ENCODE assay signal across 27 cellular contexts in genomic region chr3:77072232-77072631, GRCh38. TPM values are rescaled to one million over a fixed set of nuclear protein-coding genes. Genes with fewer than 3 reads are reported as not detected.
DNase-seq lines count a peak whose midpoint lies in the region; ATAC-seq, FAIRE-seq and TF ChIP-seq lines count a peak whose summit lies in the region.
"Had no signal": no experiment of that assay in that cellular context is flagged by ENCODE, and none has a peak within 500 bp of the region (broad histone marks: within the 10 kb centered on the region; RNA-seq: fewer than 3 reads in every experiment).

No MANE protein-coding gene starts in this region.

- no peak overlapping the region for H4K91ac ChIP-seq in H9 (ENCODE audit: insufficient read length, low read depth, low read length)

- H3K27ac ChIP-seq in H9 (ENCODE audit: insufficient read length, low read depth, low read length) = no peak overlapping the region
- H3K27ac ChIP-seq in K562 (ENCODE audit: extremely low read depth, low read depth, low read length) = no peak overlapping the region
- H3K27ac ChIP-seq in A673 (ENCODE audit: low read depth, low read length, poor library complexity, severe bottlenecking) = no peak overlapping the region
- H3K27ac ChIP-seq: 22Rv1; BLaER1 treated with 17β-estradiol and CSF1 and Interleukin-3, amounts not matched to agents 10 nM and 100 nM had no signal

- in situ Hi-C loops in K562 (cut with MboI) = no loop called here

- no peak overlapping the region for H3K4ac ChIP-seq in H9 (ENCODE audit: low read depth, low read length)

- H2BK120ac ChIP-seq in H9 (ENCODE audit: low read depth, low read length, poor library complexity, severe bottlenecking) = no peak overlapping the region

- H3K27me3 Mint-ChIP-seq in H9 (ENCODE audit: low read depth) (no peaks in the 10 kb centered on the region), glutamatergic neuron (ENCODE audit: unreplicated experiment) (no peaks in the 10 kb centered on the region), natural killer cell (ENCODE audit: low read depth in 2 of 2) (no peaks in the 10 kb centered on the region)
- H3K27me3 Mint-ChIP-seq: CD4-positive, alpha-beta T cell; CD8-positive, alpha-beta memory T cell had no signal

- H3K79me2 ChIP-seq in H9 (ENCODE audit: insufficient read depth, low read length) (no peaks in the 10 kb centered on the region), K562 (ENCODE audit: control insufficient read depth, insufficient read depth, low read length) (no peaks in the 10 kb centered on the region)

- no peak for TF ChIP-seq EP300 in K562 (IDR thresholded peaks at IDR 0.05; ENCODE audit: low read length)

- no peaks in the 10 kb centered on the region for H3K27me3 ChIP-seq in H9 (ENCODE audit: insufficient read depth, low read length)
- H3K27me3 ChIP-seq in K562 (ENCODE audit: control insufficient read depth in 2 of 2, insufficient read depth in 2 of 2, low read length in 2 of 2) = no peaks in the 10 kb centered on the region
- H3K27me3 ChIP-seq in A673 (replicated peaks; ENCODE audit: insufficient read depth, low read depth, low read length, poor library complexity) = no peaks in the 10 kb centered on the region
- H3K27me3 ChIP-seq: BE2C; BLaER1 treated with 17β-estradiol and CSF1 and Interleukin-3, amounts not matched to agents 10 nM and 100 nM had no signal

- no peak overlapping the region for H2BK20ac ChIP-seq in H9 (ENCODE audit: low read depth, low read length, poor library complexity, severe bottlenecking)

- no peak overlapping the region for H4K8ac ChIP-seq in H9 (replicated peaks; ENCODE audit: insufficient read length, low read depth, low read length)

- TF ChIP-seq RAD21 in K562 (CRISPR knock-in tag; conservative IDR thresholded peaks at IDR 0.05 in 1 of 2, IDR thresholded peaks at IDR 0.05 in 1 of 2) = no peak

- FAIRE-seq in K562 (lab: Jason Lieb, UNC) = no peak
- FAIRE-seq: A204.1, GM12891, GM18507 had no signal

- DNase-seq in H9 (no peak), NCI-H82 treated with DMSO at 0.1 percent for 48 hours (lab: John Stamatoyannopoulos, UW; ENCODE audit: unreplicated experiment) (peak; percentile 30), K562 (ENCODE audit: extremely low read depth in 1 of 4, low spot score in 3 of 4) (no peak), glutamatergic neuron (no peak), A673 (ENCODE audit: low spot score) (no peak), natural killer cell (no peak)
- DNase-seq: ACHN; AML-193; BE2C; CD4-positive, alpha-beta T cell; CD8-positive, alpha-beta memory T cell; DMS53; DMS79 treated with DMSO at 0.1 percent for 48 hours; GF-D8; HFFc6 had no signal

- no peak overlapping the region for H2AK5ac ChIP-seq in H9 (ENCODE audit: insufficient read length, low read length)

- POLR2A ChIA-PET in K562 (lab: Yijun Ruan, JAX) = no interaction called here
- POLR2A ChIA-PET in A673 (lab: Charles Lee; ENCODE audit: low non-redundant PET) = no interaction called here

- no peaks in the 10 kb centered on the region for H3K9me1 ChIP-seq in K562 (ENCODE audit: control insufficient read depth, insufficient read depth, low read length)

- no peak overlapping the region for H2BK12ac ChIP-seq in H9 (ENCODE audit: insufficient read length, low read depth, low read length)

- BruUV-seq in K562 (replicated peaks; lab: Mats Ljungman, UMichigan) (no TSS peak), A673 (replicated peaks; lab: Mats Ljungman, UMichigan) (no TSS peak)

- TF ChIP-seq POLR2A in K562 (conservative IDR thresholded peaks at IDR 0.05) = no peak

- H4K5ac ChIP-seq in H9 (ENCODE audit: insufficient read length, low read depth, low read length) = no peak overlapping the region

- H3K4me1 ChIP-seq in H9 (ENCODE audit: insufficient read depth, low read length) = peaks cover 6% of the 10 kb centered on the region
- H3K4me1 ChIP-seq in K562 (replicated peaks in 1 of 2; ENCODE audit: control insufficient read depth in 2 of 2, insufficient read depth in 2 of 2, low read length in 2 of 2) = peaks cover 0 to 3% of the 10 kb centered on the region in 2 experiments; a peak in 1 of 5 replicates
- H3K4me1 ChIP-seq in A673 (ENCODE audit: insufficient read depth, low read length, poor library complexity, severe bottlenecking) = peaks cover 29% of the 10 kb centered on the region
- H3K4me1 ChIP-seq: BLaER1 treated with 17β-estradiol and CSF1 and Interleukin-3, amounts not matched to agents 10 nM and 100 nM had no signal

- intact Hi-C loops in K562 (cut with micrococcal nuclease) (no loop called here), A673 (cut with micrococcal nuclease; ENCODE audit: unreplicated experiment) (no loop called here), natural killer cell (cut with micrococcal nuclease) (no loop called here)

- H3K14ac ChIP-seq in H9 (ENCODE audit: insufficient read depth, low read length) = no peak overlapping the region

- H3K36me3 ChIP-seq in K562 (ENCODE audit: control insufficient read depth, insufficient read depth, low read length) (no peaks in the 10 kb centered on the region), A673 (ENCODE audit: insufficient read depth, low read length, poor library complexity, severe bottlenecking) (no peaks in the 10 kb centered on the region)
- H3K36me3 ChIP-seq: BE2C; BLaER1 treated with 17β-estradiol and CSF1 and Interleukin-3, amounts not matched to agents 10 nM and 100 nM; HAP-1 had no signal

- H2AFZ ChIP-seq in H9 (ENCODE audit: low read length) (no peak overlapping the region), K562 (ENCODE audit: low read depth, low read length) (peak overlapping the region; percentile 74)

- H3K23ac ChIP-seq in H9 (ENCODE audit: insufficient read length, low read depth, low read length) = no peak overlapping the region

- no peak overlapping the region for H3K9ac ChIP-seq in H9 (ENCODE audit: extremely low read depth, insufficient read length, low read length)
- H3K9ac ChIP-seq in K562 (ENCODE audit: insufficient read depth in 1 of 2, low read depth in 2 of 2, low read length in 2 of 2) = no peak overlapping the region
- H3K9ac ChIP-seq: BLaER1 treated with 17β-estradiol and CSF1 and Interleukin-3, amounts not matched to agents 10 nM and 100 nM had no signal

- H3K4me3 ChIP-seq in K562 (no peak overlapping the region), A673 (ENCODE audit: low read depth, low read length, poor library complexity, severe bottlenecking) (no peak overlapping the region)
- H3K4me3 ChIP-seq: BLaER1 treated with 17β-estradiol and CSF1 and Interleukin-3, amounts not matched to agents 10 nM and 100 nM; GM23338; HAP-1 had no signal

- no peak overlapping the region for H3K18ac ChIP-seq in H9 (ENCODE audit: insufficient read length, low read depth, low read length)

- H2BK5ac ChIP-seq in H9 (ENCODE audit: insufficient read length, low read length) = no peak overlapping the region

- no peak overlapping the region for H3K4me3 Mint-ChIP-seq in H9
- H3K4me3 Mint-ChIP-seq in glutamatergic neuron (ENCODE audit: unreplicated experiment) = peak overlapping the region; percentile 44
- no peak overlapping the region for H3K4me3 Mint-ChIP-seq in natural killer cell
- H3K4me3 Mint-ChIP-seq: CD14-positive monocyte; CD4-positive, alpha-beta T cell; CD8-positive, alpha-beta memory T cell; GM23338; HFFc6 had no signal

- H3K4me2 ChIP-seq in H9 (ENCODE audit: insufficient read depth, insufficient read length, low read length) (no peak overlapping the region), K562 (ENCODE audit: insufficient read depth, low read length) (peak overlapping the region; percentile 2; the same call in 1 of the 2 replicates)
- H3K4me2 ChIP-seq: BLaER1 treated with 17β-estradiol and CSF1 and Interleukin-3, amounts not matched to agents 10 nM and 100 nM had no signal

- H3K9me3 Mint-ChIP-seq in H9 (no peaks in the 10 kb centered on the region), glutamatergic neuron (ENCODE audit: unreplicated experiment) (no peaks in the 10 kb centered on the region), natural killer cell (peaks cover 7 to 11% of the 10 kb centered on the region in 2 donors)
- H3K9me3 Mint-ChIP-seq: CD14-positive monocyte, GM23338 had no signal

- no peak overlapping the region for H2BK15ac ChIP-seq in H9 (ENCODE audit: low read depth, low read length)

- ATAC-seq in K562 (no peak), natural killer cell (no peak), HG03571 (IDR thresholded peaks at IDR 0.05; ENCODE audit: unreplicated experiment) (no peak)
- no peak for ATAC-seq in activated CD4-positive, CD25-positive, alpha-beta regulatory T cell treated with anti-CD3 and anti-CD28 coated beads, Interleukin-2, amount 50 U/mL, for 24 hours
- ATAC-seq: GM23338 had no signal

- H3K79me1 ChIP-seq in H9 (ENCODE audit: insufficient read depth, low read depth, low read length, poor library complexity, severe bottlenecking) = no peaks in the 10 kb centered on the region

- H3T11ph ChIP-seq in H9 (ENCODE audit: low read length) = no peak overlapping the region

- no peak overlapping the region for H3K56ac ChIP-seq in H9 (ENCODE audit: insufficient read length, low read depth, low read length)

- H4K20me1 ChIP-seq in H9 (ENCODE audit: control insufficient read depth, insufficient read depth, insufficient read length) (no peaks in the 10 kb centered on the region), K562 (replicated peaks; ENCODE audit: control insufficient read depth, insufficient read depth, low read length) (no peaks in the 10 kb centered on the region)
- H4K20me1 ChIP-seq: BLaER1 treated with 17β-estradiol and CSF1 and Interleukin-3, amounts not matched to agents 10 nM and 100 nM had no signal

- no peaks in the 10 kb centered on the region for H3K36me3 Mint-ChIP-seq in H9 (ENCODE audit: insufficient read depth in 1 of 3, low read depth in 3 of 3)
- H3K36me3 Mint-ChIP-seq in glutamatergic neuron (ENCODE audit: unreplicated experiment) = no peaks in the 10 kb centered on the region
- H3K36me3 Mint-ChIP-seq in natural killer cell = no peaks in the 10 kb centered on the region
- H3K36me3 Mint-ChIP-seq: CD14-positive monocyte; CD8-positive, alpha-beta memory T cell had no signal

- CTCF ChIA-PET in K562 (lab: Yijun Ruan, JAX; ENCODE audit: low intra/inter-chr PET ratio) = no interaction called here
- CTCF ChIA-PET in A673 (lab: Charles Lee) = no interaction called here

- no peaks in the 10 kb centered on the region for H3K23me2 ChIP-seq in H9 (ENCODE audit: insufficient read length, low read depth, low read length, poor library complexity, severe bottlenecking)

- TF ChIP-seq CTCF in H9 (conservative IDR thresholded peaks at IDR 0.05) (no peak), K562 (IDR thresholded peaks at IDR 0.05 in 2 of 3, conservative IDR thresholded peaks at IDR 0.05 in 1 of 3; ENCODE audit: insufficient read depth in 2 of 3, low read depth in 1 of 3, low read length in 3 of 3) (no peak), glutamatergic neuron (IDR thresholded peaks at IDR 0.05; ENCODE audit: partially characterized antibody, unreplicated experiment) (no peak), A673 (conservative IDR thresholded peaks at IDR 0.05; ENCODE audit: low read depth, low read length) (no peak), natural killer cell (IDR thresholded peaks at IDR 0.05) (no peak)

- H3K4me1 Mint-ChIP-seq in H9 = peaks cover 26 to 31% of the 10 kb centered on the region in 2 experiments
- H3K4me1 Mint-ChIP-seq in glutamatergic neuron (ENCODE audit: low read depth, unreplicated experiment) = peaks cover 46% of the 10 kb centered on the region
- H3K4me1 Mint-ChIP-seq in natural killer cell = no peaks in the 10 kb centered on the region
- H3K4me1 Mint-ChIP-seq: CD14-positive monocyte; CD8-positive, alpha-beta memory T cell had no signal

- WGBS in H9 (ENCODE audit: extremely low coverage, insufficient read length, low lambda C conversion rate) = no CpG with 5 or more reads among the region's 1 CpG
- 38% methylated on average over 1 of the region's 1 CpG for WGBS in K562 (ENCODE audit: insufficient coverage, low coverage, missing lambda C conversion rate)

- H3K27ac Mint-ChIP-seq in H9 (peak overlapping the region in 2 of 3 experiments; percentile 4 to 20; a peak in 3 of 7 replicates), glutamatergic neuron (ENCODE audit: unreplicated experiment) (no peak overlapping the region), natural killer cell (no peak overlapping the region)
- H3K27ac Mint-ChIP-seq: CD14-positive monocyte; CD4-positive, alpha-beta T cell; CD8-positive, alpha-beta memory T cell; HFFc6 had no signal

- H3K9me3 ChIP-seq in H9 (ENCODE audit: control insufficient read depth, low read depth, low read length) (no peaks in the 10 kb centered on the region), K562 (replicated peaks; ENCODE audit: control insufficient read depth, insufficient read depth, low read depth, low read length) (no peaks in the 10 kb centered on the region), A673 (ENCODE audit: low read depth, low read length, poor library complexity, severe bottlenecking) (no peaks in the 10 kb centered on the region)
- H3K9me3 ChIP-seq: BE2C; BLaER1 treated with 17β-estradiol and CSF1 and Interleukin-3, amounts not matched to agents 10 nM and 100 nM; HAP-1 had no signal

RNA-seq across cellular contexts. Expression of gene ROBO2, which starts 32.3 kb away (rescaled TPM):
- 2.0 and 2.3 TPM in 2 replicates for total RNA-seq in H9 (2021)
- total RNA-seq in K562 (2011; cell fraction: chromatin; rRNA removed; ENCODE audit: low replicate concordance) = 4.3 and 4.7 TPM in 2 replicates
- 2.9 and 4.5 TPM in 2 replicates for total RNA-seq in K562 (2011; cell fraction: nucleolus; rRNA removed)
- 3.0 and 3.7 TPM in 2 replicates for total RNA-seq in K562 (2011; cell fraction: nucleoplasm; rRNA removed)
- total RNA-seq in K562 (2014; rRNA removed) = 2.6 and 2.9 TPM in 2 replicates
- 1.6 and 2.1 TPM in 2 replicates for total RNA-seq in K562 (2014; rRNA removed; fragmentation: Illumina TruSeq; extraction: Trizol)
- total RNA-seq in K562 (2015; rRNA removed; fragmentation: Illumina TruSeq; extraction: Trizol) = 2.7 and 3.0 TPM in 2 replicates
- total RNA-seq in K562 (2021) = 1.7 and 1.9 TPM in 2 replicates
- 2.4 and 3.2 TPM in 2 replicates for polyA plus RNA-seq in K562 (2011; rRNA removed)
- 1.3 and 1.7 TPM in 2 replicates for polyA plus RNA-seq in K562 (2011; cell fraction: cytosol; rRNA removed)
- polyA plus RNA-seq in K562 (2011; cell fraction: nucleus; rRNA removed) = 4.9 and 5.8 TPM in 2 replicates
- 2.5 and 2.8 TPM in 2 replicates for polyA plus RNA-seq in K562 (2012)
- 2.4 and 2.6 TPM in 2 replicates for polyA plus RNA-seq in K562 (2014; fragmentation: Illumina TruSeq; extraction: Trizol)
- polyA plus RNA-seq in K562 (2014; fragmentation: Nextera tagmentation; extraction: Ambion mirVana) = under 1 TPM; 0.84 TPM
- polyA plus RNA-seq in K562 (2014; rRNA removed) = 0.97 and 1.1 TPM in 2 replicates
- polyA minus RNA-seq in K562 (2011; rRNA and poly(A)+ RNA removed) = 6.4 and 6.8 TPM in 2 replicates
- 3.1 and 6.4 TPM in 2 replicates for polyA minus RNA-seq in K562 (2011; cell fraction: cytosol; rRNA and poly(A)+ RNA removed)
- 8.9 and 9.6 TPM in 2 replicates for polyA minus RNA-seq in K562 (2011; cell fraction: nucleus; rRNA and poly(A)+ RNA removed)
- 330 TPM for total RNA-seq in glutamatergic neuron (ENCODE audit: unreplicated experiment)
- total RNA-seq in A673 (2021) = 17.5 and 18.7 TPM in 2 replicates
- total RNA-seq in natural killer cell = not detected
- total RNA-seq: CD4-positive, alpha-beta T cell; CD8-positive, alpha-beta memory T cell; Daoy; G401 had no signal
- polyA plus RNA-seq: CD14-positive monocyte; CD8-positive, alpha-beta memory T cell had no signal

Comparison
In these comparisons a context has a peak if more than half of its experiments do, and no peak if none do; other contexts are left out.
1. H3K27ac Mint-ChIP-seq: peak in H9 (2 of 3); none in glutamatergic neuron (single experiment) and natural killer cell (0 of 2).
2. RNA of gene ROBO2, which starts 32.3 kb away (total RNA-seq): 330 TPM in glutamatergic neuron (single experiment); 17.5 to 18.7 TPM in A673, 1.6 to 4.7 TPM in K562, 2.0 to 2.3 TPM in H9 and not detected in natural killer cell; every median in the first group is over 10 times any median in the second.